22 cellular contexts compared by ENCODE assay signal in genomic region chr19:36819130-36819630, GRCh38. TPM values are rescaled to one million over a fixed set of nuclear protein-coding genes. Genes with fewer than 3 reads are reported as not detected.
DNase-seq lines count a peak whose midpoint lies in the region; TF ChIP-seq lines count a peak whose summit lies in the region.
"Had no signal": no experiment of that assay in that cellular context is flagged by ENCODE, and none has a peak within 500 bp of the region (broad histone marks: within the 10 kb centered on the region; RNA-seq: fewer than 3 reads in every experiment).

No MANE protein-coding gene starts in this region.

- H3K27ac ChIP-seq in BLaER1 treated with 17β-estradiol and CSF1 and Interleukin-3, amounts not matched to agents 10 nM and 100 nM: no peak overlapping the region
- H3K27ac ChIP-seq in HUES48 (ENCODE audit: low read depth, low read length) (no peak overlapping the region), mesendoderm (ENCODE audit: low read depth, low read length) (no peak overlapping the region)
- H3K27ac ChIP-seq: brain microvascular endothelial cell, colonic mucosa, ovary, suprapubic skin had no signal

- DNase-seq in choroid plexus epithelial cell (ENCODE audit: low read depth): peak; percentile 3
- DNase-seq in mesendoderm: peak; percentile 29
- no peak for DNase-seq in NCI-H748 treated with DMSO at 0.1 percent for 48 hours (lab: John Stamatoyannopoulos, UW)
- DNase-seq in OCI-M2 (lab: John Stamatoyannopoulos, UW; ENCODE audit: unreplicated experiment): no peak
- no peak for DNase-seq in NCI-H524 treated with DMSO at 0.1 percent for 48 hours (lab: John Stamatoyannopoulos, UW)
- no peak for DNase-seq in activated CD8-positive, alpha-beta memory T cell treated with anti-CD3 and anti-CD28 coated beads, Interleukin-2, amount 50 U/mL, for 48 hours
- DNase-seq: activated CD4-positive, alpha-beta T cell treated with anti-CD3 and anti-CD28 coated beads, Interleukin-2, amount 50 U/mL, for 4 hours; activated CD8-positive, alpha-beta memory T cell treated with anti-CD3 and anti-CD28 coated beads, Interleukin-2, amount 50 U/mL, for 4 hours; brain microvascular endothelial cell; colonic mucosa; DMS79; head of caudate nucleus; left cardiac atrium; MG63; natural killer cell; NCI-H1436; ovary; Right ventricle myocardium superior; T1000 had no signal

- no peak overlapping the region for H3K23ac ChIP-seq in mesendoderm (ENCODE audit: low read length)

- no peaks in the 10 kb centered on the region for H3K4me1 ChIP-seq in BLaER1 treated with 17β-estradiol and CSF1 and Interleukin-3, amounts not matched to agents 10 nM and 100 nM
- H3K4me1 ChIP-seq in HUES48 (ENCODE audit: control insufficient read depth, insufficient read depth, low read length): no peaks in the 10 kb centered on the region
- H3K4me1 ChIP-seq in mesendoderm (ENCODE audit: control insufficient read depth, low read depth, low read length): no peaks in the 10 kb centered on the region
- H3K4me1 ChIP-seq: colonic mucosa, suprapubic skin had no signal

- H3K56ac ChIP-seq in mesendoderm (ENCODE audit: low read length): no peak overlapping the region

- no peak overlapping the region for H2AK5ac ChIP-seq in mesendoderm (ENCODE audit: low read length)

- H3K4ac ChIP-seq in mesendoderm (ENCODE audit: low read depth, low read length): no peak overlapping the region

- H3K79me2 ChIP-seq in mesendoderm (ENCODE audit: control insufficient read depth, insufficient read depth, low read length): no peaks in the 10 kb centered on the region

- no CpG with 5 or more reads among the region's 7 CpGs for WGBS in mesendoderm (ENCODE audit: extremely low coverage, insufficient coverage, low lambda C conversion rate)

- H3K79me1 ChIP-seq in mesendoderm (ENCODE audit: low read length): no peaks in the 10 kb centered on the region

- H3K4me3 ChIP-seq in BLaER1 treated with 17β-estradiol and CSF1 and Interleukin-3, amounts not matched to agents 10 nM and 100 nM: peak overlapping the region; percentile 2 to 46 (median 30); a peak in 16 of 20 replicates
- H3K4me3 ChIP-seq in HUES48 (ENCODE audit: low read depth, low read length): peak overlapping the region; percentile 4; the same call in 1 of the 2 replicates
- H3K4me3 ChIP-seq in choroid plexus epithelial cell (ENCODE audit: low read depth, low read length): no peak overlapping the region
- H3K4me3 ChIP-seq in mesendoderm (ENCODE audit: low read length): peak overlapping the region; percentile 21
- H3K4me3 ChIP-seq: colonic mucosa, MG63, ovary, suprapubic skin had no signal

- peaks cover 99 to 100% (median 100%) of the 10 kb centered on the region in 11 experiments for H3K36me3 ChIP-seq in BLaER1 treated with 17β-estradiol and CSF1 and Interleukin-3, amounts not matched to agents 10 nM and 100 nM
- H3K36me3 ChIP-seq in HUES48 (ENCODE audit: control insufficient read depth, insufficient read depth, low read length): peaks cover 64% of the 10 kb centered on the region
- H3K36me3 ChIP-seq in mesendoderm (ENCODE audit: control insufficient read depth, insufficient read depth, low read length): peaks cover 3% of the 10 kb centered on the region
- H3K36me3 ChIP-seq: colonic mucosa, MG63 had no signal

- no peaks in the 10 kb centered on the region for H3K27me3 ChIP-seq in BLaER1 treated with 17β-estradiol and CSF1 and Interleukin-3, amounts not matched to agents 10 nM and 100 nM
- no peaks in the 10 kb centered on the region for H3K27me3 ChIP-seq in HUES48 (ENCODE audit: control insufficient read depth, insufficient read depth, low read length)
- no peaks in the 10 kb centered on the region for H3K27me3 ChIP-seq in mesendoderm (ENCODE audit: insufficient read depth, low read length, poor library complexity)
- H3K27me3 ChIP-seq: brain microvascular endothelial cell, colonic mucosa, MG63, ovary, suprapubic skin had no signal

- no peak overlapping the region for H2BK15ac ChIP-seq in mesendoderm (replicated peaks; ENCODE audit: low read depth)

- H3K9me3 ChIP-seq in BLaER1 treated with 17β-estradiol and CSF1 and Interleukin-3, amounts not matched to agents 10 nM and 100 nM (replicated peaks in 1 of 11): peaks cover 100% of the 10 kb centered on the region in 11 experiments
- peaks cover 94% of the 10 kb centered on the region for H3K9me3 ChIP-seq in HUES48 (ENCODE audit: control insufficient read depth, insufficient read depth, low read length)

- no peak overlapping the region for H4K8ac ChIP-seq in mesendoderm (ENCODE audit: low read depth, low read length)

- no peak overlapping the region for H4K5ac ChIP-seq in mesendoderm (ENCODE audit: low read length)

- no peaks in the 10 kb centered on the region for H4K20me1 ChIP-seq in BLaER1 treated with 17β-estradiol and CSF1 and Interleukin-3, amounts not matched to agents 10 nM and 100 nM

- no peak overlapping the region for H3K4me2 ChIP-seq in BLaER1 treated with 17β-estradiol and CSF1 and Interleukin-3, amounts not matched to agents 10 nM and 100 nM
- H3K4me2 ChIP-seq in mesendoderm (ENCODE audit: low read length): no peak overlapping the region

- no peak for TF ChIP-seq CTCF in choroid plexus epithelial cell (conservative IDR thresholded peaks at IDR 0.05; ENCODE audit: low read depth, low read length)

- no peak overlapping the region for H3K18ac ChIP-seq in mesendoderm (ENCODE audit: low read length)

- no peak overlapping the region for H3K9ac ChIP-seq in BLaER1 treated with 17β-estradiol and CSF1 and Interleukin-3, amounts not matched to agents 10 nM and 100 nM
- H3K9ac ChIP-seq in HUES48 (ENCODE audit: low read depth, low read length): no peak overlapping the region
- H3K9ac ChIP-seq in mesendoderm (ENCODE audit: low read length): no peak overlapping the region

- no peak overlapping the region for H2BK120ac ChIP-seq in mesendoderm (ENCODE audit: low read depth, low read length)

- H2BK5ac ChIP-seq in mesendoderm (ENCODE audit: low read length): no peak overlapping the region

RNA-seq across cellular contexts. Expression of gene ZNF790, which starts 19.0 kb away (rescaled TPM):
- 2.8 TPM for polyA plus RNA-seq in mesendoderm (2013, experiment 1 of 2)
- polyA plus RNA-seq in mesendoderm (2013, experiment 2 of 2): 3.2 TPM

RNA-seq across cellular contexts. Expression of gene ZNF345, which starts 31.5 kb away (rescaled TPM):
- polyA plus RNA-seq in mesendoderm (2013, experiment 1 of 2): 3.5 TPM
- 3.3 TPM for polyA plus RNA-seq in mesendoderm (2013, experiment 2 of 2)

RNA-seq across cellular contexts. Expression of gene ZNF850, which starts 46.6 kb away (rescaled TPM):
- polyA plus RNA-seq in mesendoderm (2013, experiment 1 of 2): 15.3 TPM
- polyA plus RNA-seq in mesendoderm (2013, experiment 2 of 2): 14.8 TPM

Comparison
In these comparisons a context has a peak if more than half of its experiments do, and no peak if none do; other contexts are left out.
1. DNase-seq: peak in choroid plexus epithelial cell (single experiment) and mesendoderm (single experiment); none in NCI-H748 treated with DMSO at 0.1 percent for 48 hours (single experiment), OCI-M2 (single experiment), NCI-H524 treated with DMSO at 0.1 percent for 48 hours (single experiment) and activated CD8-positive, alpha-beta memory T cell treated with anti-CD3 and anti-CD28 coated beads, Interleukin-2, amount 50 U/mL, for 48 hours (single experiment).